ENCODE assay signal across 2 cellular contexts in the genomic region with DNA sequence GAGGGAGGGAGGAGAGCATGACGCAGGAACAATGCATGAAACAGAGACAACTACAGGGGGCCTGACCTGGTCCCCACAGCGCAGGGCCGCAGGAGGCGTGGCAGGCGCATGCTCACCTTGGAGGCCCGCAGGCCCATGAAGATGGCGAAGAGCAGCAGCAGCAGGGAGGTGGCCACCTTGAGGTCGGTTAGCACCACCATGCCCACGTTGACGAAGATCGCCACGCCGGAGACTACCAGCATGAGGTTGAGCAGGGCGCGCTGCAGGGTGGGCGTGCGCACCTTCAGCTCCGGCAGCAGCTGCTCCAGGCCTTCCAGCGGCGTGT.
TF ChIP-seq lines count a peak whose summit lies in the region.

No MANE protein-coding gene starts in this region.

TF ChIP-seq in IMR-90, 13 proteins besides CTCF, POLR2A, EP300 and RAD21:
- TF ChIP-seq CEBPB (IDR thresholded peaks at IDR 0.05; ENCODE audit: low read depth, low read length), result no peak
- no peak for TF ChIP-seq MAZ (IDR thresholded peaks at IDR 0.05; ENCODE audit: borderline replicate concordance, low read depth, low read length)
- no peak for TF ChIP-seq SMC3 (IDR thresholded peaks at IDR 0.05; ENCODE audit: low read depth, low read length)
- TF ChIP-seq CHD1 (IDR thresholded peaks at IDR 0.05; ENCODE audit: low read depth, low read length), result no peak
- no peak for TF ChIP-seq RCOR1 (IDR thresholded peaks at IDR 0.05; ENCODE audit: insufficient replicate concordance, low read length)
- no peak for TF ChIP-seq FOS (IDR thresholded peaks at IDR 0.05; ENCODE audit: low read depth, low read length)
- no peak for TF ChIP-seq USF2 (IDR thresholded peaks at IDR 0.05; ENCODE audit: low read depth, low read length)
- TF ChIP-seq MXI1 (IDR thresholded peaks at IDR 0.05; ENCODE audit: borderline replicate concordance, low read depth, low read length), result no peak
- TF ChIP-seq BHLHE40 (IDR thresholded peaks at IDR 0.05; ENCODE audit: low read depth, low read length), result no peak
- TF ChIP-seq ELK1 (IDR thresholded peaks at IDR 0.05; ENCODE audit: borderline replicate concordance, low read depth, low read length), result no peak
- no peak for TF ChIP-seq MAFK (IDR thresholded peaks at IDR 0.05; ENCODE audit: low read depth, low read length)
- no peak for TF ChIP-seq RFX5 (IDR thresholded peaks at IDR 0.05; ENCODE audit: low read depth, low read length)
- no peak for TF ChIP-seq NFE2L2 (IDR thresholded peaks at IDR 0.05; ENCODE audit: low read depth, low read length)

TF ChIP-seq in K562, 482 proteins besides CTCF, POLR2A, EP300 and RAD21:
- TF ChIP-seq MAX (CRISPR knock-in tag; IDR thresholded peaks at IDR 0.05), result peak; percentile 16; the same call in 1 of the 2 replicates
- TF ChIP-seq, protein P1, sequence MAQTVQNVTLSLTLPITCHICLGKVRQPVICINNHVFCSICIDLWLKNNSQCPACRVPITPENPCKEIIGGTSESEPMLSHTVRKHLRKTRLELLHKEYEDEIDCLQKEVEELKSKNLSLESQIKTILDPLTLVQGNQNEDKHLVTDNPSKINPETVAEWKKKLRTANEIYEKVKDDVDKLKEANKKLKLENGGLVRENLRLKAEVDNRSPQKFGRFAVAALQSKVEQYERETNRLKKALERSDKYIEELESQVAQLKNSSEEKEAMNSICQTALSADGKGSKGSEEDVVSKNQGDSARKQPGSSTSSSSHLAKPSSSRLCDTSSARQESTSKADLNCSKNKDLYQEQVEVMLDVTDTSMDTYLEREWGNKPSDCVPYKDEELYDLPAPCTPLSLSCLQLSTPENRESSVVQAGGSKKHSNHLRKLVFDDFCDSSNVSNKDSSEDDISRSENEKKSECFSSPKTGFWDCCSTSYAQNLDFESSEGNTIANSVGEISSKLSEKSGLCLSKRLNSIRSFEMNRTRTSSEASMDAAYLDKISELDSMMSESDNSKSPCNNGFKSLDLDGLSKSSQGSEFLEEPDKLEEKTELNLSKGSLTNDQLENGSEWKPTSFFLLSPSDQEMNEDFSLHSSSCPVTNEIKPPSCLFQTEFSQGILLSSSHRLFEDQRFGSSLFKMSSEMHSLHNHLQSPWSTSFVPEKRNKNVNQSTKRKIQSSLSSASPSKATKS (CRISPR knock-in tag; IDR thresholded peaks at IDR 0.05), result no peak
- TF ChIP-seq ETV6 (IDR thresholded peaks at IDR 0.05; ENCODE audit: borderline replicate concordance in 1 of 2, low read depth in 2 of 2, low read length in 1 of 2), result peak in 1 of 2 experiments; percentile 66; a peak in 1 of 4 replicates
- TF ChIP-seq ETV6 (CRISPR knock-in tag; IDR thresholded peaks at IDR 0.05; ENCODE audit: borderline replicate concordance), result no peak
